Comparison of ENCODE assay signal across 24 cellular contexts in the genomic region with DNA sequence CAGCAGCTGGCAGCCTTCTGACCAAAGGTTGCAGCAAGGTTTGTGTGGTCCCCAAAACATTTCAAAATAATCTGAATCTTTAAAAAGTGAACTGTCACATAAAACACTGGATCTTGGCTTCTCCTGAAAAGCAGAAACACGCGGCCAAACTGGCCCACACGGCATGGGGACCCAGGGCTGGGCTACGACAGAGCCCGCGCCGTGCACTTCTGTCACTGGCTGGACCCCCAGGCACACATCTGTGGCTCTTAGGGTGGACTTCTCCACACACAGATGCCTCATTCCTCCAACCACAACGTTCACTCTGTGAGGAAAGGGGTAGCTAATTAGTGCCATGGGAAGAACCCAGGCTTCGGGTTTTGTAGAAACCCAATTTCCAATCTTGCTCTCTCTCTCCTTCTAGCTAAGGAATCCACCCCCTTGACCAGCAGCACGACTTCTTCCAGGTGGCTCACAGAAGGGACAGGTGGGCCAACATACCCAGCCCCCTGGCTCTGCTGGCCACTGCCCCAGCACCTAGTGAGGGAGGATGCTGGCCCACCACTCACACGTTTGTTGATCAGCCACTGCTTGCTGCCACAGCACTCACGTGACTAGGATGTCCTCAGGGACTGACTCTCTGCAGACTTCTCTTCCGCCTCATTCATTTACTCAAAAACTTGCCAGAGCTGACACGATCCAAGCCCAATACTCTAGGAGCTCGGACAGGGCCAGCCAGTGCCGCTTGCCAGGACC. TPM values are rescaled to one million over a fixed set of nuclear protein-coding genes. Genes with fewer than 3 reads are reported as not detected.
DNase-seq lines count a peak whose midpoint lies in the region; ATAC-seq, FAIRE-seq and TF ChIP-seq lines count a peak whose summit lies in the region.
"Had no signal": no experiment of that assay in that cellular context is flagged by ENCODE, and none has a peak within 500 bp of the region (broad histone marks: within the 10 kb centered on the region; RNA-seq: fewer than 3 reads in every experiment).

No MANE protein-coding gene starts in this region.

- H3K9ac ChIP-seq in astrocyte (ENCODE audit: low read length) (no peak overlapping the region), mammary epithelial cell (ENCODE audit: insufficient read depth, low read length) (no peak overlapping the region)

- no peak overlapping the region for H3K4me3 Mint-ChIP-seq in activated CD8-positive, alpha-beta memory T cell treated with anti-CD3 and anti-CD28 coated beads, Interleukin-2, amount 10 ng/mL, durations not matched to agents 7 days and 5 days
- no peak overlapping the region for H3K4me3 Mint-ChIP-seq in astrocyte (ENCODE audit: unreplicated experiment)
- peak overlapping the region in 3 of 8 donors; percentile 13 to 54 (median 45) for H3K4me3 Mint-ChIP-seq in naive B cell
- no peak overlapping the region for H3K4me3 Mint-ChIP-seq in stimulated activated memory B cell treated with anti-CD40 and anti-IgM and Interleukin-4, amounts not matched to agents 10 μg/mL and 1 μg/mL and 100 μg/mL, for 72 hours
- H3K4me3 Mint-ChIP-seq: GM23338 had no signal

- peaks cover 10% of the 10 kb centered on the region for H3K79me2 ChIP-seq in astrocyte (ENCODE audit: insufficient read depth, low read length)
- H3K79me2 ChIP-seq in mammary epithelial cell (ENCODE audit: insufficient read depth, low read length), result peaks cover 10% of the 10 kb centered on the region

- WGBS in mammary epithelial cell (ENCODE audit: low coverage, missing lambda C conversion rate), result 96% methylated on average over 15 of the region's 16 CpGs

- no peaks in the 10 kb centered on the region for H3K9me3 ChIP-seq in astrocyte (ENCODE audit: insufficient read depth, low read depth, low read length)
- no peaks in the 10 kb centered on the region for H3K9me3 ChIP-seq in mammary epithelial cell (replicated peaks; ENCODE audit: insufficient read depth, low read length)
- H3K9me3 ChIP-seq: Peyer's patch, SJCRH30 had no signal

- no peak for DNase-seq in activated CD8-positive, alpha-beta memory T cell treated with anti-CD3 and anti-CD28 coated beads, Interleukin-2, amount 10 ng/mL, durations not matched to agents 7 days and 5 days
- DNase-seq in activated CD8-positive, alpha-beta memory T cell treated with anti-CD3 and anti-CD28 coated beads, Interleukin-2, amount 50 U/mL, for 4 hours, result no peak
- DNase-seq in astrocyte (ENCODE audit: low read depth) (no peak), naive B cell (no peak), mammary epithelial cell (no peak), brain microvascular endothelial cell (no peak)
- no peak for DNase-seq in stimulated activated CD4-positive, alpha-beta T cell treated with anti-CD3 and anti-CD28 coated beads, Interleukin-15, amount 100 ng/mL, for 24 hours
- DNase-seq: ACHN; AML-193; CD4-positive, CD25-positive, alpha-beta regulatory T cell; DMS79 treated with DMSO at 0.1 percent for 48 hours; KG1; NCI-H1105; NCI-H146; NCI-H2029; NCI-H226; NCI-H510A treated with DMSO at 0.1 percent for 48 hours; NCI-H748 treated with DMSO at 0.1 percent for 48 hours; SJCRH30 had no signal

- in situ Hi-C loops in mammary epithelial cell (cut with MboI; ENCODE audit: low sequenced_read_pairs in 2 of 2), result no loop called here
- in situ Hi-C loops in brain microvascular endothelial cell (cut with HindIII; ENCODE audit: low pct_ligation_motif_present, low sequenced_read_pairs), result no loop called here

- peaks cover 11% of the 10 kb centered on the region for H3K4me1 Mint-ChIP-seq in activated CD8-positive, alpha-beta memory T cell treated with anti-CD3 and anti-CD28 coated beads, Interleukin-2, amount 10 ng/mL, durations not matched to agents 7 days and 5 days
- H3K4me1 Mint-ChIP-seq in astrocyte (ENCODE audit: low read depth, unreplicated experiment) (no peaks in the 10 kb centered on the region), naive B cell (peaks cover 30 to 46% (median 32%) of the 10 kb centered on the region in 3 donors)
- peaks cover 24% of the 10 kb centered on the region for H3K4me1 Mint-ChIP-seq in stimulated activated memory B cell treated with anti-CD40 and anti-IgM and Interleukin-4, amounts not matched to agents 10 μg/mL and 1 μg/mL and 100 μg/mL, for 72 hours

- peak overlapping the region; percentile 64 for H3K27ac Mint-ChIP-seq in activated CD8-positive, alpha-beta memory T cell treated with anti-CD3 and anti-CD28 coated beads, Interleukin-2, amount 10 ng/mL, durations not matched to agents 7 days and 5 days
- H3K27ac Mint-ChIP-seq in astrocyte (ENCODE audit: unreplicated experiment), result peak overlapping the region; percentile 66
- H3K27ac Mint-ChIP-seq in naive B cell, result peak overlapping the region in 5 of 6 donors; percentile 32 to 91 (median 79)
- peak overlapping the region; percentile 45 for H3K27ac Mint-ChIP-seq in stimulated activated memory B cell treated with anti-CD40 and anti-IgM and Interleukin-4, amounts not matched to agents 10 μg/mL and 1 μg/mL and 100 μg/mL, for 72 hours
- H3K27ac Mint-ChIP-seq: GM23338 had no signal

- H3K36me3 Mint-ChIP-seq in activated CD8-positive, alpha-beta memory T cell treated with anti-CD3 and anti-CD28 coated beads, Interleukin-2, amount 10 ng/mL, durations not matched to agents 7 days and 5 days, result peaks cover 31% of the 10 kb centered on the region
- H3K36me3 Mint-ChIP-seq in astrocyte (ENCODE audit: low read depth, unreplicated experiment), result peaks cover 23% of the 10 kb centered on the region
- H3K36me3 Mint-ChIP-seq in naive B cell, result peaks cover 0 to 17% of the 10 kb centered on the region in 2 donors
- H3K36me3 Mint-ChIP-seq in stimulated activated memory B cell treated with anti-CD40 and anti-IgM and Interleukin-4, amounts not matched to agents 10 μg/mL and 1 μg/mL and 100 μg/mL, for 72 hours, result peaks cover 71% of the 10 kb centered on the region

- peaks cover 53% of the 10 kb centered on the region for H4K20me1 ChIP-seq in astrocyte (ENCODE audit: insufficient read depth, low read length)
- no peaks in the 10 kb centered on the region for H4K20me1 ChIP-seq in mammary epithelial cell (ENCODE audit: insufficient read depth, low read length)

- H2AFZ ChIP-seq in astrocyte (ENCODE audit: low read depth, low read length) (no peak overlapping the region), mammary epithelial cell (ENCODE audit: low read depth, low read length) (no peak overlapping the region)
- H2AFZ ChIP-seq: GM23338 had no signal

- H3K4me2 ChIP-seq in astrocyte (ENCODE audit: low read length) (no peak overlapping the region), mammary epithelial cell (ENCODE audit: insufficient read depth, low read depth, low read length) (no peak overlapping the region)
- H3K4me2 ChIP-seq: GM23338 had no signal

- intact Hi-C loops in mammary epithelial cell (cut with micrococcal nuclease), result no loop called here

- H3K36me3 ChIP-seq in astrocyte (ENCODE audit: insufficient read depth, low read length) (peaks cover 11% of the 10 kb centered on the region), mammary epithelial cell (ENCODE audit: insufficient read depth, low read length) (peaks cover 5% of the 10 kb centered on the region), brain microvascular endothelial cell (replicated peaks) (peaks cover 56% of the 10 kb centered on the region)

- no peaks in the 10 kb centered on the region for H3K27me3 Mint-ChIP-seq in activated CD8-positive, alpha-beta memory T cell treated with anti-CD3 and anti-CD28 coated beads, Interleukin-2, amount 10 ng/mL, durations not matched to agents 7 days and 5 days
- no peaks in the 10 kb centered on the region for H3K27me3 Mint-ChIP-seq in astrocyte (ENCODE audit: low read depth, unreplicated experiment)
- H3K27me3 Mint-ChIP-seq in naive B cell, result no peaks in the 10 kb centered on the region
- H3K27me3 Mint-ChIP-seq in stimulated activated memory B cell treated with anti-CD40 and anti-IgM and Interleukin-4, amounts not matched to agents 10 μg/mL and 1 μg/mL and 100 μg/mL, for 72 hours, result no peaks in the 10 kb centered on the region
- H3K27me3 Mint-ChIP-seq: CD4-positive, CD25-positive, alpha-beta regulatory T cell had no signal

- no TSS peak for BruUV-seq in mammary epithelial cell (replicated peaks; lab: Mats Ljungman, UMichigan)

- no peak for FAIRE-seq in astrocyte (lab: Jason Lieb, UNC)

- H3K4me1 ChIP-seq in astrocyte (ENCODE audit: insufficient read depth, low read length) (no peaks in the 10 kb centered on the region), mammary epithelial cell (ENCODE audit: insufficient read depth, low read length) (peaks cover 11% of the 10 kb centered on the region)
- H3K4me1 ChIP-seq: Peyer's patch, SJCRH30 had no signal

- H3K9me3 Mint-ChIP-seq in activated CD8-positive, alpha-beta memory T cell treated with anti-CD3 and anti-CD28 coated beads, Interleukin-2, amount 10 ng/mL, durations not matched to agents 7 days and 5 days (ENCODE audit: low read depth), result no peaks in the 10 kb centered on the region
- H3K9me3 Mint-ChIP-seq in astrocyte (ENCODE audit: unreplicated experiment) (no peaks in the 10 kb centered on the region), naive B cell (no peaks in the 10 kb centered on the region)
- H3K9me3 Mint-ChIP-seq in stimulated activated memory B cell treated with anti-CD40 and anti-IgM and Interleukin-4, amounts not matched to agents 10 μg/mL and 1 μg/mL and 100 μg/mL, for 72 hours, result no peaks in the 10 kb centered on the region
- H3K9me3 Mint-ChIP-seq: CD4-positive, CD25-positive, alpha-beta regulatory T cell; GM23338 had no signal

- TF ChIP-seq CTCF in astrocyte (IDR thresholded peaks at IDR 0.05; ENCODE audit: insufficient read depth, low read depth, low read length) (no peak), mammary epithelial cell (conservative IDR thresholded peaks at IDR 0.05 in 1 of 2, IDR thresholded peaks at IDR 0.05 in 1 of 2; ENCODE audit: extremely low read depth in 1 of 2, insufficient read depth in 1 of 2, low read depth in 1 of 2, low read length in 2 of 2) (no peak), brain microvascular endothelial cell (IDR thresholded peaks at IDR 0.05; ENCODE audit: low read depth, low read length, missing control alignments) (no peak)

- dilution Hi-C loops in mammary epithelial cell (cut with HindIII; ENCODE audit: low sequenced_read_pairs), result no loop called here

- H3K4me3 ChIP-seq in astrocyte (ENCODE audit: insufficient read depth, low read depth, low read length), result no peak overlapping the region
- no peak overlapping the region for H3K4me3 ChIP-seq in mammary epithelial cell (replicated peaks in 1 of 3; ENCODE audit: insufficient read depth in 1 of 3, low read depth in 2 of 3, low read length in 3 of 3)
- no peak overlapping the region for H3K4me3 ChIP-seq in brain microvascular endothelial cell (ENCODE audit: low read depth, low read length)
- H3K4me3 ChIP-seq: GM23338, Peyer's patch, SJCRH30 had no signal

- H3K27me3 ChIP-seq in astrocyte (ENCODE audit: insufficient read depth, low read length), result no peaks in the 10 kb centered on the region
- no peaks in the 10 kb centered on the region for H3K27me3 ChIP-seq in mammary epithelial cell (ENCODE audit: insufficient read depth, low read length)
- H3K27me3 ChIP-seq in brain microvascular endothelial cell (replicated peaks), result no peaks in the 10 kb centered on the region
- H3K27me3 ChIP-seq: Peyer's patch, SJCRH30 had no signal

- H3K27ac ChIP-seq in astrocyte (ENCODE audit: low read depth, low read length) (no peak overlapping the region), mammary epithelial cell (ENCODE audit: insufficient read depth, low read depth, low read length) (no peak overlapping the region), brain microvascular endothelial cell (no peak overlapping the region)
- H3K27ac ChIP-seq: 22Rv1, Peyer's patch, SJCRH30 had no signal

- ATAC-seq in activated CD8-positive, alpha-beta memory T cell treated with anti-CD3 and anti-CD28 coated beads, Interleukin-2, amount 10 ng/mL, durations not matched to agents 7 days and 5 days, result no peak
- no peak for ATAC-seq in naive B cell (ENCODE audit: low read depth in 2 of 2)
- no peak for ATAC-seq in stimulated activated memory B cell treated with anti-CD40 and anti-IgM and Interleukin-4, amounts not matched to agents 10 μg/mL and 1 μg/mL and 100 μg/mL, for 72 hours
- ATAC-seq: GM23338, HCT116 had no signal

- CTCF ChIA-PET in activated CD8-positive, alpha-beta memory T cell treated with anti-CD3 and anti-CD28 coated beads, Interleukin-2, amount 10 ng/mL, durations not matched to agents 7 days and 5 days (lab: Charles Lee), result no interaction called here
- CTCF ChIA-PET in mammary epithelial cell (lab: Charles Lee; ENCODE audit: low non-redundant PET), result no interaction called here

RNA-seq across cellular contexts. Expression of a gene that starts 17.9 kb away (rescaled TPM):
- total RNA-seq in activated CD8-positive, alpha-beta memory T cell treated with anti-CD3 and anti-CD28 coated beads, Interleukin-2, amount 10 ng/mL, durations not matched to agents 7 days and 5 days, result 100 to 1,000 TPM; 133 to 140 TPM
- total RNA-seq in astrocyte (103 and 106 TPM in 2 replicates), mammary epithelial cell (100 to 1,000 TPM; 114 to 201 TPM)
- polyA plus RNA-seq in naive B cell (ENCODE audit: low read depth in 6 of 6) (100 to 1,000 TPM; 182 to 243 (median 191) TPM), mammary epithelial cell (222 TPM)
- 285 TPM for polyA minus RNA-seq in mammary epithelial cell

RNA-seq across cellular contexts. Expression of a gene that starts 21.9 kb away (rescaled TPM):
- 100 to 1,000 TPM in 1 of 2 experiments, 10 to 100 TPM in 1; 60.2 to 117 TPM for total RNA-seq in activated CD8-positive, alpha-beta memory T cell treated with anti-CD3 and anti-CD28 coated beads, Interleukin-2, amount 10 ng/mL, durations not matched to agents 7 days and 5 days
- 2.3 and 2.8 TPM in 2 replicates for total RNA-seq in astrocyte
- polyA plus RNA-seq in naive B cell (ENCODE audit: low read depth in 6 of 6), result 1 to 10 TPM in 4 of 6 donors, under 1 TPM in 2; 0.52 to 2.3 (median 1.4) TPM
- 10 to 100 TPM in 1 of 2 donors, under 1 TPM in 1; 0.83 to 10.7 TPM for total RNA-seq in mammary epithelial cell
- polyA plus RNA-seq in mammary epithelial cell, result 3.6 TPM
- not detected for polyA minus RNA-seq in mammary epithelial cell

RNA-seq across cellular contexts. Expression of a gene that starts 24.1 kb away (rescaled TPM):
- 10 to 100 TPM; 52.3 to 93.0 TPM for total RNA-seq in activated CD8-positive, alpha-beta memory T cell treated with anti-CD3 and anti-CD28 coated beads, Interleukin-2, amount 10 ng/mL, durations not matched to agents 7 days and 5 days
- total RNA-seq in astrocyte (7.8 and 11.3 TPM in 2 replicates), mammary epithelial cell (10 to 100 TPM in 1 of 2 donors, 1 to 10 TPM in 1; 6.1 to 10.0 TPM)
- polyA plus RNA-seq in naive B cell (ENCODE audit: low read depth in 6 of 6) (10 to 100 TPM; 16.6 to 41.1 (median 23.2) TPM), mammary epithelial cell (8.1 TPM)
- 48.7 TPM for polyA minus RNA-seq in mammary epithelial cell

RNA-seq across cellular contexts. Expression of a gene that starts 30.0 kb away (rescaled TPM):
- total RNA-seq in activated CD8-positive, alpha-beta memory T cell treated with anti-CD3 and anti-CD28 coated beads, Interleukin-2, amount 10 ng/mL, durations not matched to agents 7 days and 5 days, result 100 to 1,000 TPM; 173 to 228 TPM
- 178 and 196 TPM in 2 replicates for total RNA-seq in astrocyte
- polyA plus RNA-seq in naive B cell (ENCODE audit: low read depth in 6 of 6), result 100 to 1,000 TPM; 162 to 227 (median 176) TPM
- 100 to 1,000 TPM in 1 of 2 donors, 10 to 100 TPM in 1; 51.5 to 181 TPM for total RNA-seq in mammary epithelial cell
- 276 TPM for polyA plus RNA-seq in mammary epithelial cell
- 144 TPM for polyA minus RNA-seq in mammary epithelial cell

RNA-seq across cellular contexts. Expression of a gene that starts 30.1 kb away (rescaled TPM):
- 10 to 100 TPM; 40.5 to 50.8 TPM for total RNA-seq in activated CD8-positive, alpha-beta memory T cell treated with anti-CD3 and anti-CD28 coated beads, Interleukin-2, amount 10 ng/mL, durations not matched to agents 7 days and 5 days
- 31.7 and 36.4 TPM in 2 replicates for total RNA-seq in astrocyte
- 10 to 100 TPM; 33.0 to 79.5 (median 47.3) TPM for polyA plus RNA-seq in naive B cell (ENCODE audit: low read depth in 6 of 6)
- 10 to 100 TPM; 10.3 to 21.4 TPM for total RNA-seq in mammary epithelial cell
- 17.4 TPM for polyA plus RNA-seq in mammary epithelial cell
- not detected for polyA minus RNA-seq in mammary epithelial cell

Comparison
In these comparisons a context has a peak if more than half of its experiments do, and no peak if none do; other contexts are left out.
1. RNA of a gene that starts 21.9 kb away (total RNA-seq): 60.2 to 117 TPM in activated CD8-positive, alpha-beta memory T cell treated with anti-CD3 and anti-CD28 coated beads, Interleukin-2, amount 10 ng/mL, durations not matched to agents 7 days and 5 days; 0.83 to 10.7 TPM in mammary epithelial cell and 2.3 to 2.8 TPM in astrocyte; every median in the first group is over 4 times any median in the second.
2. Peak in every context shown above with its lines, with median percentiles within 50 percentile points of each other: H3K27ac Mint-ChIP-seq.